12 cellular contexts compared by ENCODE assay signal in the genomic region with DNA sequence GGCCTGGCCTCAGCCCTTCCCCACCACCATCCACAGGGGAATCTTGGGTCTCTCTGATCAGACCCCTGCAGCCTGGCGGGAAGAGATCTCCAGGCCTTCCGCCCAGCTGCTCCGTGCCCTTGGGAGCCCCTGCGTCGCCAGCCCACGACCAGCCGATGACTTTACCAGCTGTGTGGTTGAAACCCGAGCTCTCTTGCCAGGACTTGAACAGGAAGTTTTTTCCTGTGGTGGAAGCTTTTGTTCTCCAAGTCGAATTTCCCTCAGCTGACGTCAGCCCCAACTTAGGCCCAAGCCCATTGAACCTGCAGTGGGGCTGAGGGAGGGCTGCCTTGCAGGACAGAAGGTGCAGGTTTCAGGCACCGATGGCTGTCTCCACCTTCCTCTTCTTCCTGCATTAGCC. TPM values are rescaled to one million over a fixed set of nuclear protein-coding genes. Genes with fewer than 3 reads are reported as not detected.
DNase-seq lines count a peak whose midpoint lies in the region; ATAC-seq, FAIRE-seq and TF ChIP-seq lines count a peak whose summit lies in the region.
"Had no signal": no experiment of that assay in that cellular context is flagged by ENCODE, and none has a peak within 500 bp of the region (broad histone marks: within the 10 kb centered on the region; RNA-seq: fewer than 3 reads in every experiment).

No MANE protein-coding gene starts in this region.

- no peak for TF ChIP-seq CTCF in HepG2 (CRISPR knock-in tag; IDR thresholded peaks at IDR 0.05)
- TF ChIP-seq CTCF in right lobe of liver (IDR thresholded peaks at IDR 0.05): no peak
- no peak for TF ChIP-seq CTCF in bronchial epithelial cell (IDR thresholded peaks at IDR 0.05; ENCODE audit: insufficient read depth, low read length, severe bottlenecking)

- H3K9me3 ChIP-seq in HepG2 (ENCODE audit: low read length) (no peaks in the 10 kb centered on the region), right lobe of liver (no peaks in the 10 kb centered on the region)

- H3K4me2 ChIP-seq in HepG2 (ENCODE audit: low read depth, low read length): no peak overlapping the region

- H3K36me3 ChIP-seq in HepG2 (replicated peaks in 1 of 2; ENCODE audit: control insufficient read depth in 1 of 2, insufficient read depth in 2 of 2, low read length in 2 of 2) (peaks cover 0 to 1% of the 10 kb centered on the region in 2 experiments; a peak in 3 of 5 replicates), right lobe of liver (no peaks in the 10 kb centered on the region), bronchial epithelial cell (ENCODE audit: control insufficient read depth, insufficient read depth, low read length) (no peaks in the 10 kb centered on the region)

- no TSS peak for BruUV-seq in HepG2 (replicated peaks; lab: Mats Ljungman, UMichigan)

- no peak overlapping the region for H3K9ac ChIP-seq in HepG2 (ENCODE audit: insufficient read depth, low read depth, low read length)

- POLR2A ChIA-PET in HepG2 (lab: Yijun Ruan, JAX): no interaction called here

- H3K4me1 ChIP-seq in HepG2 (ENCODE audit: insufficient read depth, low read length): peaks cover 32% of the 10 kb centered on the region
- peaks cover 0 to 37% (median 1%) of the 10 kb centered on the region in 4 donors for H3K4me1 ChIP-seq in right lobe of liver

- intact Hi-C loops in HepG2 (cut with micrococcal nuclease; ENCODE audit: unreplicated experiment) (no loop called here), right lobe of liver (cut with DNase I) (no loop called here)

- H3K79me2 ChIP-seq in HepG2 (ENCODE audit: insufficient read depth, low read length): no peaks in the 10 kb centered on the region

- TF ChIP-seq POLR2A in HepG2 (IDR thresholded peaks at IDR 0.05; ENCODE audit: insufficient read depth in 1 of 2, low read depth in 2 of 2, low read length in 2 of 2) (no peak), right lobe of liver (IDR thresholded peaks at IDR 0.05) (no peak)

- no peak overlapping the region for H3K27ac ChIP-seq in HepG2 (ENCODE audit: extremely low read length, insufficient read depth, low read length)
- H3K27ac ChIP-seq in right lobe of liver: no peak overlapping the region

- DNase-seq in HepG2 (ENCODE audit: low spot score) (no peak), right lobe of liver (no peak), bronchial epithelial cell (ENCODE audit: low read depth) (peak; percentile 94), islet precursor cell (peak; percentile 80), ureter (ENCODE audit: low spot score) (no peak), GM19239 (ENCODE audit: insufficient read length, low spot score) (no peak), medulla oblongata (ENCODE audit: extremely low spot score) (no peak)
- DNase-seq: central memory CD4-positive, alpha-beta T cell; NCI-H1436 treated with DMSO at 0.1 percent for 48 hours; retina had no signal

- FAIRE-seq in HepG2 (lab: Jason Lieb, UNC): no peak
- no peak for FAIRE-seq in bronchial epithelial cell (lab: Jason Lieb, UNC)
- FAIRE-seq in GM19239 (lab: Jason Lieb, UNC): no peak
- FAIRE-seq: GM12891 had no signal

- no peaks in the 10 kb centered on the region for H3K27me3 ChIP-seq in HepG2 (ENCODE audit: control insufficient read depth in 1 of 2, insufficient read depth in 2 of 2, low read length in 2 of 2)
- no peaks in the 10 kb centered on the region for H3K27me3 ChIP-seq in right lobe of liver
- H3K27me3 ChIP-seq in bronchial epithelial cell (ENCODE audit: control insufficient read depth, insufficient read depth, low read length): peaks cover 2% of the 10 kb centered on the region

- H2AFZ ChIP-seq in HepG2 (ENCODE audit: low read length): no peak overlapping the region

- ATAC-seq in HepG2: no peak
- no peak for ATAC-seq in right lobe of liver
- ATAC-seq in HG02759 (IDR thresholded peaks at IDR 0.05; ENCODE audit: unreplicated experiment): no peak

- in situ Hi-C loops in HepG2 (cut with HindIII; ENCODE audit: extremely low pct_ligation_motif_present, low pct_unique_long_range_greater_than_20kb): no loop called here

- CTCF ChIA-PET in HepG2 (lab: Yijun Ruan, JAX; ENCODE audit: low intra/inter-chr PET ratio, low total read pairs): no interaction called here

- H3K4me3 ChIP-seq in HepG2 (replicated peaks in 1 of 3; ENCODE audit: insufficient read depth in 1 of 3, low read depth in 2 of 3, low read length in 3 of 3): no peak overlapping the region
- H3K4me3 ChIP-seq in right lobe of liver: no peak overlapping the region
- H3K4me3 ChIP-seq in bronchial epithelial cell (ENCODE audit: low read depth, low read length): no peak overlapping the region

- TF ChIP-seq EP300 in HepG2 (IDR thresholded peaks at IDR 0.05; ENCODE audit: low read depth in 2 of 2, low read length in 2 of 2) (no peak), HepG2 (CRISPR knock-in tag; IDR thresholded peaks at IDR 0.05; ENCODE audit: borderline replicate concordance) (no peak)

- WGBS in HepG2 (ENCODE audit: low lambda C conversion rate): 96% methylated on average over 9 of the region's 11 CpGs
- WGBS in right lobe of liver (ENCODE audit: insufficient coverage, low coverage, low lambda C conversion rate, missing lambda C conversion rate): 79% methylated on average over 9 of the region's 11 CpGs

- H4K20me1 ChIP-seq in HepG2 (ENCODE audit: insufficient read depth, low read length): no peaks in the 10 kb centered on the region; the same call in 1 of the 2 replicates

- TF ChIP-seq RAD21 in HepG2 (CRISPR knock-in tag; IDR thresholded peaks at IDR 0.05): no peak

TF ChIP-seq in HepG2, 621 proteins besides CTCF, POLR2A, EP300 and RAD21:
- no peak for TF ChIP-seq NCOA1 (CRISPR knock-in tag; IDR thresholded peaks at IDR 0.05)
- peak; percentile 42 for TF ChIP-seq AGO2 (optimal IDR thresholded peaks at IDR 0.05; ENCODE audit: low read depth, low read length)
- TF ChIP-seq ZNF687 (CRISPR knock-in tag; IDR thresholded peaks at IDR 0.05): peak; percentile 31; the same call in 1 of the 2 replicates

RNA-seq across cellular contexts. Expression of gene SMAD3, which starts 51.7 kb away (rescaled TPM):
- total RNA-seq in HepG2 (2016; rRNA removed; fragmentation: Illumina TruSeq; extraction: Trizol) (8.6 and 10.0 TPM in 2 replicates), right lobe of liver (10 to 100 TPM in 5 of 6 experiments, 1 to 10 TPM in 1; 9.2 to 34.0 (median 14.4) TPM), bronchial epithelial cell (9.5 and 14.1 TPM in 2 replicates), ureter (124 TPM)
- 5.9 and 6.9 TPM in 2 replicates for total RNA-seq in HepG2 (2016; cell fraction: cytosol; rRNA removed; fragmentation: Illumina TruSeq; extraction: Trizol; ENCODE audit: low read depth)
- total RNA-seq in HepG2 (2016; cell fraction: insoluble cytoplasmic fraction; rRNA removed; fragmentation: Illumina TruSeq; extraction: Trizol): 8.6 and 9.2 TPM in 2 replicates
- 6.1 and 6.5 TPM in 2 replicates for total RNA-seq in HepG2 (2016; cell fraction: membrane; rRNA removed; fragmentation: Illumina TruSeq; extraction: Trizol)
- 15.6 and 16.8 TPM in 2 replicates for total RNA-seq in HepG2 (2016; cell fraction: nucleus; rRNA removed; fragmentation: Illumina TruSeq; extraction: Trizol)
- polyA plus RNA-seq in HepG2 (2011; rRNA removed): 56.3 and 59.1 TPM in 2 replicates
- polyA plus RNA-seq in HepG2 (2011; cell fraction: cytosol; rRNA removed): 15.3 and 17.1 TPM in 2 replicates
- polyA plus RNA-seq in HepG2 (2011; cell fraction: nucleus; rRNA removed): 92.6 and 110 TPM in 2 replicates
- polyA plus RNA-seq in HepG2 (2012): 27.7 and 30.7 TPM in 2 replicates
- 0.69 and 1.4 TPM in 2 replicates for polyA plus RNA-seq in HepG2 (2016; cell fraction: cytosol; fragmentation: Illumina TruSeq; extraction: Trizol; ENCODE audit: low read depth)
- 9.8 and 12.0 TPM in 2 replicates for polyA plus RNA-seq in HepG2 (2016; cell fraction: insoluble cytoplasmic fraction; fragmentation: Illumina TruSeq; extraction: Trizol; ENCODE audit: low read depth)
- polyA plus RNA-seq in HepG2 (2016; cell fraction: membrane; fragmentation: Illumina TruSeq; extraction: Trizol; ENCODE audit: low read depth): 2.7 and 3.7 TPM in 2 replicates
- 25.8 and 26.1 TPM in 2 replicates for polyA plus RNA-seq in HepG2 (2016; cell fraction: nucleus; fragmentation: Illumina TruSeq; extraction: Trizol; ENCODE audit: insufficient read depth, low read depth)
- 37.4 and 65.9 TPM in 2 replicates for polyA minus RNA-seq in HepG2 (2011; rRNA and poly(A)+ RNA removed; ENCODE audit: low replicate concordance)
- polyA minus RNA-seq in HepG2 (2011; cell fraction: cytosol; rRNA and poly(A)+ RNA removed): 17.8 and 26.2 TPM in 2 replicates
- 43.8 and 50.1 TPM in 2 replicates for polyA minus RNA-seq in HepG2 (2011; cell fraction: nucleus; rRNA and poly(A)+ RNA removed)

Comparison
In these comparisons a context has a peak if more than half of its experiments do, and no peak if none do; other contexts are left out.
1. DNase-seq: peak in bronchial epithelial cell (single experiment) and islet precursor cell (single experiment); none in HepG2 (single experiment), right lobe of liver (0 of 3), ureter (single experiment), GM19239 (single experiment) and medulla oblongata (single experiment).